In the genomic region with DNA sequence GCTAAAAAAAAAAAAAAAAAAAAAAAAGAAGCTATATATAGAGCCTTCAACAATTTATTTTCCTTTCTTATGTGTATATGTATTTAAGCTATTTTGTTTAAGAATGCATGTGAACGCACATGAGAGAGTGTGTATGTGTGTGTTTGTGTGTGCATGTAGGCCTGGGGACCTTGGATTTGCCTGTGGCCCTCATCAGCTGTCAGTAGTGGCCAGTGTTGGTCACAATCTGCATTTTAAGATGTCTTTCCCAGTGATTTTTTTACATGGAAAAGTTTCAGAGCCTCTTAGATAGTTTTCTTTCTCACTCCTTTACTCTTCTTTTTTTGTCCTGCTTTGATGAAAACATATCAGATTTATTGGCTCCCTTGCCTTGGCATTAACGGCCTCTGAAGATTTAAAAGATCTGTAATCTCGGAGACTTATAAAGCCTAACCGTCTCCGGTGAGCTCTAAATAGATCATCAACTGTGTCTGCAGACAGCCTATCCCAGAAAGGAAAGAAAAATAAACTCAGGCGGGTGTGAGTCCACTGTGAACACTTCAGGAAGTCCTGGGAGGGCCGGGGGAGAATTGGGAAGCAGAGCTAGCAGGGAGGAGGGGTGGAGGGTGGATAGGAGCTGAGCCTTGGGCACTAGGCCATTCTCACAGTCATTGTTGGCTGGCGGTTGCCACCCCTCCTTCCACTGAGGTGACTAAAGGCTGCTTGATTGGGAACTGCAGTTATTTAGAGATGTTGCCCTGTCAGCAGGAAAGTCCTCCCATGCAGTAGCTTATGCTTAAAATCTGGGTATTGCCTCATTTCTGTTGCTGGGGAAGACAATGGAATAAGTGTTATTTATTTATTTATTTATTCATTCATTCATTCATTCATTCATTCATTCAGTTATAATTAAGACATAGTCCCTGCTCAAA, we compare ENCODE assay signal across 1 cellular context.
TF ChIP-seq lines count a peak whose summit lies in the region.

No MANE protein-coding gene starts in this region.

TF ChIP-seq in HEK293, 187 proteins besides CTCF, POLR2A, EP300 and RAD21 (continued from another document and continues in another):
- TF ChIP-seq, protein P1, sequence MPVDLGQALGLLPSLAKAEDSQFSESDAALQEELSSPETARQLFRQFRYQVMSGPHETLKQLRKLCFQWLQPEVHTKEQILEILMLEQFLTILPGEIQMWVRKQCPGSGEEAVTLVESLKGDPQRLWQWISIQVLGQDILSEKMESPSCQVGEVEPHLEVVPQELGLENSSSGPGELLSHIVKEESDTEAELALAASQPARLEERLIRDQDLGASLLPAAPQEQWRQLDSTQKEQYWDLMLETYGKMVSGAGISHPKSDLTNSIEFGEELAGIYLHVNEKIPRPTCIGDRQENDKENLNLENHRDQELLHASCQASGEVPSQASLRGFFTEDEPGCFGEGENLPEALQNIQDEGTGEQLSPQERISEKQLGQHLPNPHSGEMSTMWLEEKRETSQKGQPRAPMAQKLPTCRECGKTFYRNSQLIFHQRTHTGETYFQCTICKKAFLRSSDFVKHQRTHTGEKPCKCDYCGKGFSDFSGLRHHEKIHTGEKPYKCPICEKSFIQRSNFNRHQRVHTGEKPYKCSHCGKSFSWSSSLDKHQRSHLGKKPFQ (tag by site-specific recombination; IDR thresholded peaks at IDR 0.05) = peak; percentile 99
- TF ChIP-seq ZNF184 (tag by site-specific recombination; IDR thresholded peaks at IDR 0.05) (no peak), ZNF792 (tag by site-specific recombination; IDR thresholded peaks at IDR 0.05) (no peak), ZNF623 (tag by site-specific recombination; IDR thresholded peaks at IDR 0.05) (no peak), KLF1 (tag by site-specific recombination; IDR thresholded peaks at IDR 0.05) (peak; percentile 71; the same call in 1 of the 2 replicates), ZNF48 (tag by site-specific recombination; IDR thresholded peaks at IDR 0.05) (no peak), ZNF701 (tag by site-specific recombination; IDR thresholded peaks at IDR 0.05) (no peak), ZNF629 (tag by site-specific recombination; IDR thresholded peaks at IDR 0.05) (no peak), ZFHX2 (tag by site-specific recombination; conservative IDR thresholded peaks at IDR 0.05) (no peak), ZNF302 (tag by site-specific recombination; IDR thresholded peaks at IDR 0.05; ENCODE audit: low read depth) (no peak), ZNF221 (tag by site-specific recombination; IDR thresholded peaks at IDR 0.05; ENCODE audit: borderline replicate concordance) (no peak), ZNF548 (tag by site-specific recombination; IDR thresholded peaks at IDR 0.05) (no peak), ZNF785 (tag by site-specific recombination; IDR thresholded peaks at IDR 0.05) (no peak), ZNF341 (tag by site-specific recombination; IDR thresholded peaks at IDR 0.05; ENCODE audit: low read depth) (peak; percentile 45; the same call in 1 of the 2 replicates), ZNF24 (tag by site-specific recombination; IDR thresholded peaks at IDR 0.05) (peak; percentile 79), ZNF791 (tag by site-specific recombination; IDR thresholded peaks at IDR 0.05) (no peak), FEZF1 (tag by site-specific recombination; IDR thresholded peaks at IDR 0.05) (peak; percentile 64; the same call in 1 of the 2 replicates), GLI4 (tag by site-specific recombination; IDR thresholded peaks at IDR 0.05) (no peak), ZNF843 (tag by site-specific recombination; IDR thresholded peaks at IDR 0.05) (no peak), ZBTB7A (tag by site-specific recombination; IDR thresholded peaks at IDR 0.05; ENCODE audit: low read depth) (no peak), ZNF654 (tag by site-specific recombination; IDR thresholded peaks at IDR 0.05; ENCODE audit: low read depth) (no peak), ZNF837 (tag by site-specific recombination; IDR thresholded peaks at IDR 0.05) (no peak), ZNF146 (tag by site-specific recombination; IDR thresholded peaks at IDR 0.05) (no peak), ZNF169 (tag by site-specific recombination; IDR thresholded peaks at IDR 0.05) (no peak), SCRT1 (tag by site-specific recombination; IDR thresholded peaks at IDR 0.05; ENCODE audit: borderline replicate concordance) (no peak), IKZF3 (tag by site-specific recombination; IDR thresholded peaks at IDR 0.05) (no peak), ZNF416 (tag by site-specific recombination; IDR thresholded peaks at IDR 0.05) (no peak), ZNF2 (tag by site-specific recombination; IDR thresholded peaks at IDR 0.05) (no peak), ZNF404 (tag by site-specific recombination; IDR thresholded peaks at IDR 0.05) (no peak), ZNF621 (tag by site-specific recombination; IDR thresholded peaks at IDR 0.05) (no peak), MYNN (tag by site-specific recombination; IDR thresholded peaks at IDR 0.05; ENCODE audit: borderline replicate concordance) (no peak)
- TF ChIP-seq, protein P2, sequence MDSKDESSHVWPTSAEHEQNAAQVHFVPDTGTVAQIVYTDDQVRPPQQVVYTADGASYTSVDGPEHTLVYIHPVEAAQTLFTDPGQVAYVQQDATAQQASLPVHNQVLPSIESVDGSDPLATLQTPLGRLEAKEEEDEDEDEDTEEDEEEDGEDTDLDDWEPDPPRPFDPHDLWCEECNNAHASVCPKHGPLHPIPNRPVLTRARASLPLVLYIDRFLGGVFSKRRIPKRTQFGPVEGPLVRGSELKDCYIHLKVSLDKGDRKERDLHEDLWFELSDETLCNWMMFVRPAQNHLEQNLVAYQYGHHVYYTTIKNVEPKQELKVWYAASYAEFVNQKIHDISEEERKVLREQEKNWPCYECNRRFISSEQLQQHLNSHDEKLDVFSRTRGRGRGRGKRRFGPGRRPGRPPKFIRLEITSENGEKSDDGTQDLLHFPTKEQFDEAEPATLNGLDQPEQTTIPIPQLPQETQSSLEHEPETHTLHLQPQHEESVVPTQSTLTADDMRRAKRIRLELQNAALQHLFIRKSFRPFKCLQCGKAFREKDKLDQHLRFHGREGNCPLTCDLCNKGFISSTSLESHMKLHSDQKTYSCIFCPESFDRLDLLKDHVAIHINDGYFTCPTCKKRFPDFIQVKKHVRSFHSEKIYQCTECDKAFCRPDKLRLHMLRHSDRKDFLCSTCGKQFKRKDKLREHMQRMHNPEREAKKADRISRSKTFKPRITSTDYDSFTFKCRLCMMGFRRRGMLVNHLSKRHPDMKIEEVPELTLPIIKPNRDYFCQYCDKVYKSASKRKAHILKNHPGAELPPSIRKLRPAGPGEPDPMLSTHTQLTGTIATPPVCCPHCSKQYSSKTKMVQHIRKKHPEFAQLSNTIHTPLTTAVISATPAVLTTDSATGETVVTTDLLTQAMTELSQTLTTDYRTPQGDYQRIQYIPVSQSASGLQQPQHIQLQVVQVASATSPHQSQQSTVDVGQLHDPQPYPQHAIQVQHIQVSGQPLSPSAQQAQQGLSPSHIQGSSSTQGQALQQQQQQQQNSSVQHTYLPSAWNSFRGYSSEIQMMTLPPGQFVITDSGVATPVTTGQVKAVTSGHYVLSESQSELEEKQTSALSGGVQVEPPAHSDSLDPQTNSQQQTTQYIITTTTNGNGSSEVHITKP (tag by site-specific recombination; IDR thresholded peaks at IDR 0.05) = peak; percentile 64
- TF ChIP-seq, protein P3, sequence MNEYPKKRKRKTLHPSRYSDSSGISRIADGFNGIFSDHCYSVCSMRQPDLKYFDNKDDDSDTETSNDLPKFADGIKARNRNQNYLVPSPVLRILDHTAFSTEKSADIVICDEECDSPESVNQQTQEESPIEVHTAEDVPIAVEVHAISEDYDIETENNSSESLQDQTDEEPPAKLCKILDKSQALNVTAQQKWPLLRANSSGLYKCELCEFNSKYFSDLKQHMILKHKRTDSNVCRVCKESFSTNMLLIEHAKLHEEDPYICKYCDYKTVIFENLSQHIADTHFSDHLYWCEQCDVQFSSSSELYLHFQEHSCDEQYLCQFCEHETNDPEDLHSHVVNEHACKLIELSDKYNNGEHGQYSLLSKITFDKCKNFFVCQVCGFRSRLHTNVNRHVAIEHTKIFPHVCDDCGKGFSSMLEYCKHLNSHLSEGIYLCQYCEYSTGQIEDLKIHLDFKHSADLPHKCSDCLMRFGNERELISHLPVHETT (tag by site-specific recombination; IDR thresholded peaks at IDR 0.05) = no peak
- TF ChIP-seq, protein P4, sequence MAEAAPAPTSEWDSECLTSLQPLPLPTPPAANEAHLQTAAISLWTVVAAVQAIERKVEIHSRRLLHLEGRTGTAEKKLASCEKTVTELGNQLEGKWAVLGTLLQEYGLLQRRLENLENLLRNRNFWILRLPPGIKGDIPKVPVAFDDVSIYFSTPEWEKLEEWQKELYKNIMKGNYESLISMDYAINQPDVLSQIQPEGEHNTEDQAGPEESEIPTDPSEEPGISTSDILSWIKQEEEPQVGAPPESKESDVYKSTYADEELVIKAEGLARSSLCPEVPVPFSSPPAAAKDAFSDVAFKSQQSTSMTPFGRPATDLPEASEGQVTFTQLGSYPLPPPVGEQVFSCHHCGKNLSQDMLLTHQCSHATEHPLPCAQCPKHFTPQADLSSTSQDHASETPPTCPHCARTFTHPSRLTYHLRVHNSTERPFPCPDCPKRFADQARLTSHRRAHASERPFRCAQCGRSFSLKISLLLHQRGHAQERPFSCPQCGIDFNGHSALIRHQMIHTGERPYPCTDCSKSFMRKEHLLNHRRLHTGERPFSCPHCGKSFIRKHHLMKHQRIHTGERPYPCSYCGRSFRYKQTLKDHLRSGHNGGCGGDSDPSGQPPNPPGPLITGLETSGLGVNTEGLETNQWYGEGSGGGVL (tag by site-specific recombination; IDR thresholded peaks at IDR 0.05) = peak; percentile 41; the same call in 1 of the 2 replicates
- TF ChIP-seq, protein P5, sequence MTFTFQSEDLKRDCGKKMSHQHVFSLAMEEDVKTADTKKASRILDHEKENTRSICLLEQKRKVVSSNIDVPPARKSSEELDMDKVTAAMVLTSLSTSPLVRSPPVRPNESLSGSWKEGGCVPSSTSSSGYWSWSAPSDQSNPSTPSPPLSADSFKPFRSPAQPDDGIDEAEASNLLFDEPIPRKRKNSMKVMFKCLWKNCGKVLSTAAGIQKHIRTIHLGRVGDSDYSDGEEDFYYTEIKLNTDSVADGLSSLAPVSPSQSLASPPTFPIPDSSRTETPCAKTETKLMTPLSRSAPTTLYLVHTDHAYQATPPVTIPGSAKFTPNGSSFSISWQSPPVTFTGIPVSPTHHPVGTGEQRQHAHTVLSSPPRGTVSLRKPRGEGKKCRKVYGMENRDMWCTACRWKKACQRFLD (tag by site-specific recombination; IDR thresholded peaks at IDR 0.05) = no peak
- TF ChIP-seq, protein P6, sequence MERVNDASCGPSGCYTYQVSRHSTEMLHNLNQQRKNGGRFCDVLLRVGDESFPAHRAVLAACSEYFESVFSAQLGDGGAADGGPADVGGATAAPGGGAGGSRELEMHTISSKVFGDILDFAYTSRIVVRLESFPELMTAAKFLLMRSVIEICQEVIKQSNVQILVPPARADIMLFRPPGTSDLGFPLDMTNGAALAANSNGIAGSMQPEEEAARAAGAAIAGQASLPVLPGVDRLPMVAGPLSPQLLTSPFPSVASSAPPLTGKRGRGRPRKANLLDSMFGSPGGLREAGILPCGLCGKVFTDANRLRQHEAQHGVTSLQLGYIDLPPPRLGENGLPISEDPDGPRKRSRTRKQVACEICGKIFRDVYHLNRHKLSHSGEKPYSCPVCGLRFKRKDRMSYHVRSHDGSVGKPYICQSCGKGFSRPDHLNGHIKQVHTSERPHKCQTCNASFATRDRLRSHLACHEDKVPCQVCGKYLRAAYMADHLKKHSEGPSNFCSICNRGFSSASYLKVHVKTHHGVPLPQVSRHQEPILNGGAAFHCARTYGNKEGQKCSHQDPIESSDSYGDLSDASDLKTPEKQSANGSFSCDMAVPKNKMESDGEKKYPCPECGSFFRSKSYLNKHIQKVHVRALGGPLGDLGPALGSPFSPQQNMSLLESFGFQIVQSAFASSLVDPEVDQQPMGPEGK (tag by site-specific recombination; IDR thresholded peaks at IDR 0.05) = peak; percentile 34; the same call in 1 of the 2 replicates
- TF ChIP-seq, protein P7, sequence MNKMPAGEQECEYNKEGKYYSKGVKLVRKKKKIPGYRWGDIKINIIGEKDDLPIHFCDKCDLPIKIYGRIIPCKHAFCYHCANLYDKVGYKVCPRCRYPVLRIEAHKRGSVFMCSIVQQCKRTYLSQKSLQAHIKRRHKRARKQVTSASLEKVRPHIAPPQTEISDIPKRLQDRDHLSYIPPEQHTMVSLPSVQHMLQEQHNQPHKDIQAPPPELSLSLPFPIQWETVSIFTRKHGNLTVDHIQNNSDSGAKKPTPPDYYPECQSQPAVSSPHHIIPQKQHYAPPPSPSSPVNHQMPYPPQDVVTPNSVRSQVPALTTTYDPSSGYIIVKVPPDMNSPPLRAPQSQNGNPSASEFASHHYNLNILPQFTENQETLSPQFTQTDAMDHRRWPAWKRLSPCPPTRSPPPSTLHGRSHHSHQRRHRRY (tag by site-specific recombination; IDR thresholded peaks at IDR 0.05) = no peak
- TF ChIP-seq, protein P8, sequence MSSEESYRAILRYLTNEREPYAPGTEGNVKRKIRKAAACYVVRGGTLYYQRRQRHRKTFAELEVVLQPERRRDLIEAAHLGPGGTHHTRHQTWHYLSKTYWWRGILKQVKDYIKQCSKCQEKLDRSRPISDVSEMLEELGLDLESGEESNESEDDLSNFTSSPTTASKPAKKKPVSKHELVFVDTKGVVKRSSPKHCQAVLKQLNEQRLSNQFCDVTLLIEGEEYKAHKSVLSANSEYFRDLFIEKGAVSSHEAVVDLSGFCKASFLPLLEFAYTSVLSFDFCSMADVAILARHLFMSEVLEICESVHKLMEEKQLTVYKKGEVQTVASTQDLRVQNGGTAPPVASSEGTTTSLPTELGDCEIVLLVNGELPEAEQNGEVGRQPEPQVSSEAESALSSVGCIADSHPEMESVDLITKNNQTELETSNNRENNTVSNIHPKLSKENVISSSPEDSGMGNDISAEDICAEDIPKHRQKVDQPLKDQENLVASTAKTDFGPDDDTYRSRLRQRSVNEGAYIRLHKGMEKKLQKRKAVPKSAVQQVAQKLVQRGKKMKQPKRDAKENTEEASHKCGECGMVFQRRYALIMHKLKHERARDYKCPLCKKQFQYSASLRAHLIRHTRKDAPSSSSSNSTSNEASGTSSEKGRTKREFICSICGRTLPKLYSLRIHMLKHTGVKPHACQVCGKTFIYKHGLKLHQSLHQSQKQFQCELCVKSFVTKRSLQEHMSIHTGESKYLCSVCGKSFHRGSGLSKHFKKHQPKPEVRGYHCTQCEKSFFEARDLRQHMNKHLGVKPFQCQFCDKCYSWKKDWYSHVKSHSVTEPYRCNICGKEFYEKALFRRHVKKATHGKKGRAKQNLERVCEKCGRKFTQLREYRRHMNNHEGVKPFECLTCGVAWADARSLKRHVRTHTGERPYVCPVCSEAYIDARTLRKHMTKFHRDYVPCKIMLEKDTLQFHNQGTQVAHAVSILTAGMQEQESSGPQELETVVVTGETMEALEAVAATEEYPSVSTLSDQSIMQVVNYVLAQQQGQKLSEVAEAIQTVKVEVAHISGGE (tag by site-specific recombination; conservative IDR thresholded peaks at IDR 0.05; ENCODE audit: low read depth) = no peak
- TF ChIP-seq, protein P9, sequence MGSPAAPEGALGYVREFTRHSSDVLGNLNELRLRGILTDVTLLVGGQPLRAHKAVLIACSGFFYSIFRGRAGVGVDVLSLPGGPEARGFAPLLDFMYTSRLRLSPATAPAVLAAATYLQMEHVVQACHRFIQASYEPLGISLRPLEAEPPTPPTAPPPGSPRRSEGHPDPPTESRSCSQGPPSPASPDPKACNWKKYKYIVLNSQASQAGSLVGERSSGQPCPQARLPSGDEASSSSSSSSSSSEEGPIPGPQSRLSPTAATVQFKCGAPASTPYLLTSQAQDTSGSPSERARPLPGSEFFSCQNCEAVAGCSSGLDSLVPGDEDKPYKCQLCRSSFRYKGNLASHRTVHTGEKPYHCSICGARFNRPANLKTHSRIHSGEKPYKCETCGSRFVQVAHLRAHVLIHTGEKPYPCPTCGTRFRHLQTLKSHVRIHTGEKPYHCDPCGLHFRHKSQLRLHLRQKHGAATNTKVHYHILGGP (tag by site-specific recombination; IDR thresholded peaks at IDR 0.05) = no peak
